ENCODE assay signal across 32 cellular contexts in the genomic region with DNA sequence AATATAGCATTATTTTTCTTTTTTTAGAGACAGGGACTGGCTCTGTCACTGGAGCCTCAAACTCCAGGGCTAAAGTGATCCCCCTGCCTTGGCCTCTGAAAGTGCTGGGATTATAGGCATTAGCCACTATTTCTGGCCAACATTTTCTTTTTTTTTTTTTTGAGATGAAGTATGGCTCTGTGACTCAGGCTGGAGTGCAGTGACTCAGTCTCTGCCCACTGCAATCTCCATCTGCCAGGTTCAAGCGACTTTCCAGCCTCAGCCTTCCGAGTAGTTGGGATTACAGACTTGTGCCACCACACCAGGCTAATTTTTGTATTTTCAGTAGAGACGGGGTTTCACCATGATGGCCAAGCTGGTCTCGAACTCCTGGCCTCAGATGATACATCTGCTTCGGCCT. TPM values are rescaled to one million over a fixed set of nuclear protein-coding genes. Genes with fewer than 3 reads are reported as not detected.
DNase-seq lines count a peak whose midpoint lies in the region; ATAC-seq and TF ChIP-seq lines count a peak whose summit lies in the region.
"Had no signal": no experiment of that assay in that cellular context is flagged by ENCODE, and none has a peak within 500 bp of the region (broad histone marks: within the 10 kb centered on the region; RNA-seq: fewer than 3 reads in every experiment).

No MANE protein-coding gene starts in this region.

- in situ Hi-C loops in ACHN (cut with HindIII; ENCODE audit: low pct_ligation_motif_present, low pct_unique_long_range_greater_than_20kb, low sequenced_read_pairs): no loop called here

- ATAC-seq in SK-N-SH treated with all-trans-retinoic acid at 6 μM for 48 hours: no peak
- no peak for ATAC-seq in HG03439 (IDR thresholded peaks at IDR 0.05; ENCODE audit: unreplicated experiment)
- ATAC-seq: activated CD4-positive, CD25-positive, alpha-beta regulatory T cell treated with anti-CD3 and anti-CD28 coated beads, Interleukin-2, amount 50 U/mL, for 24 hours; gastrocnemius medialis; left colon; Panc1 had no signal

- DNase-seq in ACHN (peak; percentile 7), LHCN-M2 (ENCODE audit: low read depth) (peak; percentile 19), astrocyte of the hippocampus (ENCODE audit: low read depth, low spot score) (peak; percentile 42), kidney tubule cell (ENCODE audit: low spot score) (peak; percentile 5), NCI-H1694 (lab: John Stamatoyannopoulos, UW) (no peak), anterior cingulate cortex (lab: John Stamatoyannopoulos, UW) (no peak)
- DNase-seq: 8988T; activated CD4-positive, alpha-beta memory T cell treated with anti-CD3 and anti-CD28 coated beads, Interleukin-2, amount 10 ng/mL, durations not matched to agents 7 days and 5 days; activated effector memory CD4-positive, alpha-beta T cell treated with Interleukin-2 at 50 U/mL for 16 hours; activated naive CD8-positive, alpha-beta T cell treated with anti-CD3 and anti-CD28 coated beads for 36 hours; CD4-positive, CD25-positive, alpha-beta regulatory T cell; effector memory CD4-positive, alpha-beta T cell; gastrocnemius medialis; left colon; MM.1S; naive B cell; NCI-H2029 treated with DMSO at 0.1 percent for 48 hours; NCI-H2227 treated with DMSO at 0.1 percent for 48 hours; NCI-H526 treated with DMSO at 0.1 percent for 48 hours; stimulated activated naive CD4-positive, alpha-beta T cell treated with Interleukin-2 at 50 U/mL for 16 hours; T-helper 1 cell; testis had no signal

TF ChIP-seq in SK-N-SH treated with all-trans-retinoic acid at 6 μM for 48 hours, 23 proteins besides CTCF, POLR2A, EP300 and RAD21:
- TF ChIP-seq TOX (CRISPR knock-in tag; IDR thresholded peaks at IDR 0.05; ENCODE audit: borderline replicate concordance): no peak
- TF ChIP-seq, protein P1, sequence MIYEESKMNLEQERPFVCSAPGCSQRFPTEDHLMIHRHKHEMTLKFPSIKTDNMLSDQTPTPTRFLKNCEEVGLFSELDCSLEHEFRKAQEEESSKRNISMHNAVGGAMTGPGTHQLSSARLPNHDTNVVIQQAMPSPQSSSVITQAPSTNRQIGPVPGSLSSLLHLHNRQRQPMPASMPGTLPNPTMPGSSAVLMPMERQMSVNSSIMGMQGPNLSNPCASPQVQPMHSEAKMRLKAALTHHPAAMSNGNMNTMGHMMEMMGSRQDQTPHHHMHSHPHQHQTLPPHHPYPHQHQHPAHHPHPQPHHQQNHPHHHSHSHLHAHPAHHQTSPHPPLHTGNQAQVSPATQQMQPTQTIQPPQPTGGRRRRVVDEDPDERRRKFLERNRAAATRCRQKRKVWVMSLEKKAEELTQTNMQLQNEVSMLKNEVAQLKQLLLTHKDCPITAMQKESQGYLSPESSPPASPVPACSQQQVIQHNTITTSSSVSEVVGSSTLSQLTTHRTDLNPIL (CRISPR knock-in tag; IDR thresholded peaks at IDR 0.05; ENCODE audit: low read depth): no peak
- TF ChIP-seq ZFP3 (CRISPR knock-in tag; IDR thresholded peaks at IDR 0.05): no peak
- TF ChIP-seq ZNF70 (CRISPR knock-in tag; IDR thresholded peaks at IDR 0.05): no peak
- no peak for TF ChIP-seq RARB (CRISPR knock-in tag; IDR thresholded peaks at IDR 0.05)
- TF ChIP-seq ARNTL (CRISPR knock-in tag; IDR thresholded peaks at IDR 0.05; ENCODE audit: borderline replicate concordance, low read depth): no peak
- TF ChIP-seq ZFP30 (CRISPR knock-in tag; IDR thresholded peaks at IDR 0.05): no peak
- TF ChIP-seq CSRNP3 (CRISPR knock-in tag; IDR thresholded peaks at IDR 0.05): no peak
- TF ChIP-seq SNAI2 (CRISPR knock-in tag; IDR thresholded peaks at IDR 0.05): no peak
- no peak for TF ChIP-seq ZC3H10 (CRISPR knock-in tag; IDR thresholded peaks at IDR 0.05)
- TF ChIP-seq GLIS3 (CRISPR knock-in tag; IDR thresholded peaks at IDR 0.05): no peak
- no peak for TF ChIP-seq OSR1 (CRISPR knock-in tag; IDR thresholded peaks at IDR 0.05)

RNA-seq across cellular contexts. Expression of gene DUXB, which starts 2.1 kb away (rescaled TPM):
- total RNA-seq in LHCN-M2 (2014; rRNA removed): not detected in 2 replicates
- not detected for polyA plus RNA-seq in LHCN-M2 (2012)
- total RNA-seq: activated CD4-positive, alpha-beta memory T cell treated with anti-CD3 and anti-CD28 coated beads, Interleukin-2, amount 10 ng/mL, durations not matched to agents 7 days and 5 days; activated naive CD8-positive, alpha-beta T cell treated with anti-CD3 and anti-CD28 coated beads for 36 hours; CD4-positive, CD25-positive, alpha-beta regulatory T cell; gastrocnemius medialis; H1; hepatocyte; left colon; mesenteric fat pad; pulmonary artery endothelial cell; SJSA1; testis; urinary bladder had no signal
- polyA plus RNA-seq: CD4-positive, CD25-positive, alpha-beta regulatory T cell; H1; hepatocyte; urinary bladder had no signal

RNA-seq across cellular contexts. Expression of gene CPHXL, which starts 22.9 kb away (rescaled TPM):
- not detected in 2 replicates for total RNA-seq in LHCN-M2 (2014; rRNA removed)
- polyA plus RNA-seq in LHCN-M2 (2012): not detected
- total RNA-seq: activated CD4-positive, alpha-beta memory T cell treated with anti-CD3 and anti-CD28 coated beads, Interleukin-2, amount 10 ng/mL, durations not matched to agents 7 days and 5 days; activated naive CD8-positive, alpha-beta T cell treated with anti-CD3 and anti-CD28 coated beads for 36 hours; CD4-positive, CD25-positive, alpha-beta regulatory T cell; gastrocnemius medialis; H1; hepatocyte; left colon; mesenteric fat pad; pulmonary artery endothelial cell; SJSA1; urinary bladder had no signal
- polyA plus RNA-seq: CD4-positive, CD25-positive, alpha-beta regulatory T cell; H1; hepatocyte; urinary bladder had no signal

RNA-seq across cellular contexts. Expression of gene CPHXL2, which starts 26.5 kb away (rescaled TPM):
- total RNA-seq in LHCN-M2 (2014; rRNA removed): not detected in 2 replicates
- 0.05 TPM for polyA plus RNA-seq in LHCN-M2 (2012)
- total RNA-seq: activated CD4-positive, alpha-beta memory T cell treated with anti-CD3 and anti-CD28 coated beads, Interleukin-2, amount 10 ng/mL, durations not matched to agents 7 days and 5 days; activated naive CD8-positive, alpha-beta T cell treated with anti-CD3 and anti-CD28 coated beads for 36 hours; CD4-positive, CD25-positive, alpha-beta regulatory T cell; gastrocnemius medialis; H1; hepatocyte; left colon; mesenteric fat pad; pulmonary artery endothelial cell; SJSA1; urinary bladder had no signal
- polyA plus RNA-seq: CD4-positive, CD25-positive, alpha-beta regulatory T cell; H1; hepatocyte; urinary bladder had no signal

RNA-seq across cellular contexts. Expression of gene TERF2IP, which starts 55.8 kb away (rescaled TPM):
- total RNA-seq in LHCN-M2 (2014; rRNA removed): 53.2 and 60.0 TPM in 2 replicates
- polyA plus RNA-seq in LHCN-M2 (2012): 43.9 TPM

RNA-seq across cellular contexts. Expression of gene KARS1, which starts 55.9 kb away (rescaled TPM):
- 198 and 202 TPM in 2 replicates for total RNA-seq in LHCN-M2 (2014; rRNA removed)
- 123 TPM for polyA plus RNA-seq in LHCN-M2 (2012)

Comparison
In these comparisons a context has a peak if more than half of its experiments do, and no peak if none do; other contexts are left out.
1. DNase-seq: peak in ACHN (single experiment), LHCN-M2 (single experiment), astrocyte of the hippocampus (single experiment) and kidney tubule cell (single experiment); none in NCI-H1694 (single experiment) and anterior cingulate cortex (0 of 58).